Comparison of ENCODE assay signal across 23 cellular contexts in genomic region chr9:121930970-121931369, GRCh38.
DNase-seq lines count a peak whose midpoint lies in the region; ATAC-seq and TF ChIP-seq lines count a peak whose summit lies in the region.
"Had no signal": no experiment of that assay in that cellular context is flagged by ENCODE, and none has a peak within 500 bp of the region (broad histone marks: within the 10 kb centered on the region; RNA-seq: fewer than 3 reads in every experiment).

No MANE protein-coding gene starts in this region.

- intact Hi-C loops in HCT116 (cut with micrococcal nuclease) = no loop called here
- intact Hi-C loops in gastrocnemius medialis (cut with DNase I; ENCODE audit: low total_unique reads) = no loop called here

- no peaks in the 10 kb centered on the region for H3K9me3 ChIP-seq in HCT116 (ENCODE audit: control insufficient read depth in 1 of 2, insufficient read depth in 1 of 2, low read depth in 1 of 2, low read length in 2 of 2)
- H3K9me3 ChIP-seq in OCI-LY1 (ENCODE audit: low read length) = no peaks in the 10 kb centered on the region
- no peaks in the 10 kb centered on the region for H3K9me3 ChIP-seq in gastrocnemius medialis
- no peaks in the 10 kb centered on the region for H3K9me3 ChIP-seq in MG63
- H3K9me3 ChIP-seq: A549, BE2C had no signal

- H3K36me3 ChIP-seq in HCT116 (ENCODE audit: control insufficient read depth in 1 of 2, insufficient read depth in 2 of 2, low read length in 2 of 2) (no peaks in the 10 kb centered on the region), OCI-LY1 (ENCODE audit: insufficient read depth, low read length) (no peaks in the 10 kb centered on the region), gastrocnemius medialis (no peaks in the 10 kb centered on the region), MG63 (no peaks in the 10 kb centered on the region)
- H3K36me3 ChIP-seq: BE2C had no signal

- POLR2A ChIA-PET in HCT116 (lab: Charles Lee) = no interaction called here

- no TSS peak for BruUV-seq in HCT116 (replicated peaks; lab: Mats Ljungman, UMichigan)

- H3K27me3 ChIP-seq in HCT116 (ENCODE audit: insufficient read depth, low read length) (0 out of 2 replicates have a peak, but pooled peaks cover 2% of the 10 kb centered on the region), OCI-LY1 (ENCODE audit: insufficient read depth, low read length) (no peaks in the 10 kb centered on the region), gastrocnemius medialis (no peaks in the 10 kb centered on the region), MG63 (no peaks in the 10 kb centered on the region)
- H3K27me3 ChIP-seq: BE2C had no signal

- no peak for TF ChIP-seq POLR2A in HCT116 (IDR thresholded peaks at IDR 0.05; ENCODE audit: borderline replicate concordance, extremely low read depth, insufficient read depth, insufficient read length)
- TF ChIP-seq POLR2A in gastrocnemius medialis (IDR thresholded peaks at IDR 0.05) = no peak

- H3F3A ChIP-seq in OCI-LY1 (ENCODE audit: insufficient read depth, low read length) = no peaks in the 10 kb centered on the region; the same call in 1 of the 2 replicates

- H3K79me2 ChIP-seq in HCT116 (ENCODE audit: insufficient read depth, low read length) = no peaks in the 10 kb centered on the region
- H3K79me2 ChIP-seq in OCI-LY1 (ENCODE audit: insufficient read depth, low read length) = no peaks in the 10 kb centered on the region

- H3K4me1 ChIP-seq in HCT116 (ENCODE audit: control insufficient read depth in 1 of 2, insufficient read depth in 2 of 2, low read length in 2 of 2) (no peaks in the 10 kb centered on the region), OCI-LY1 (ENCODE audit: insufficient read depth, low read length, severe bottlenecking) (peaks cover 57% of the 10 kb centered on the region), gastrocnemius medialis (peaks cover 0 to 4% of the 10 kb centered on the region in 2 donors)
- H3K4me1 ChIP-seq: A549, BE2C had no signal

- no peak for TF ChIP-seq CTCF in HCT116 (IDR thresholded peaks at IDR 0.05 in 2 of 3, conservative IDR thresholded peaks at IDR 0.05 in 1 of 3; ENCODE audit: borderline replicate concordance in 1 of 3, insufficient read depth in 1 of 3, low read depth in 2 of 3, low read length in 2 of 3)
- TF ChIP-seq CTCF in OCI-LY1 (IDR thresholded peaks at IDR 0.05; ENCODE audit: low read length) = no peak
- TF ChIP-seq CTCF in gastrocnemius medialis (IDR thresholded peaks at IDR 0.05 in 4 of 5, conservative IDR thresholded peaks at IDR 0.05 in 1 of 5) = no peak

- no peak for TF ChIP-seq RAD21 in HCT116 (IDR thresholded peaks at IDR 0.05; ENCODE audit: low read depth)

- no peaks in the 10 kb centered on the region for H3K9me2 ChIP-seq in HCT116 (ENCODE audit: insufficient read depth)
- no peaks in the 10 kb centered on the region for H3K9me2 ChIP-seq in OCI-LY1 (ENCODE audit: low read depth, low read length)

- H3K4me3 ChIP-seq in HCT116 (replicated peaks in 1 of 2; ENCODE audit: low read depth in 1 of 2, low read length in 2 of 2) (no peak overlapping the region), OCI-LY1 (ENCODE audit: low read depth, low read length, poor library complexity, severe bottlenecking) (no peak overlapping the region), gastrocnemius medialis (no peak overlapping the region), MG63 (no peak overlapping the region)
- H3K4me3 ChIP-seq: A549, K562, PC-9 had no signal

- ATAC-seq in HCT116 (0 out of 2 replicates have a peak, but pooled peaks have one; percentile 9), gastrocnemius medialis (peak; percentile 23 to 27), HG03108 (IDR thresholded peaks at IDR 0.05; ENCODE audit: unreplicated experiment) (no peak)
- ATAC-seq: T-helper 17 cell had no signal

- CTCF ChIA-PET in HCT116 (lab: Charles Lee) = interaction anchor here (0.7 to 1.7 kb wide), 7 partner anchors 210 to 385 kb away, joined by 3 to 7 read pairs (median 4); no protein-coding TSS in a partner anchor

- H4K20me1 ChIP-seq in HCT116 (ENCODE audit: insufficient read depth) (no peaks in the 10 kb centered on the region), OCI-LY1 (ENCODE audit: insufficient read depth, low read length) (no peaks in the 10 kb centered on the region)

- no peak overlapping the region for H3K27ac ChIP-seq in HCT116 (ENCODE audit: low read depth, low read length)
- peak overlapping the region; percentile 77 for H3K27ac ChIP-seq in OCI-LY1 (ENCODE audit: low read depth, low read length, poor library complexity, severe bottlenecking)
- H3K27ac ChIP-seq in gastrocnemius medialis = no peak overlapping the region
- H3K27ac ChIP-seq: A549, PC-9 had no signal

- DNase-seq in HCT116 (ENCODE audit: low read depth, low spot score) = no peak
- peak; percentile 4 for DNase-seq in NCI-H1417 treated with DMSO at 0.1 percent for 48 hours (lab: John Stamatoyannopoulos, UW)
- DNase-seq in gastrocnemius medialis = no peak
- DNase-seq in MG63 = no peak
- no peak for DNase-seq in C1 segment of cervical spinal cord (lab: John Stamatoyannopoulos, UW)
- DNase-seq: CD4-positive, CD25-positive, alpha-beta regulatory T cell; COR-L47; DMS79; HFFc6; NCI-H1092; NCI-H187; NCI-H2227 treated with DMSO at 0.1 percent for 48 hours; NCI-H510A treated with DMSO at 0.1 percent for 48 hours; PC-9; RPMI8226; SHP77; SW 1271; T-helper 17 cell had no signal

- in situ Hi-C loops in gastrocnemius medialis (cut with MboI; ENCODE audit: low sequenced_read_pairs in 4 of 4) = no loop called here

- H3K4me2 ChIP-seq in HCT116 (ENCODE audit: low read length) (no peak overlapping the region), OCI-LY1 (ENCODE audit: low read length) (peak overlapping the region; percentile 2; the same call in 1 of the 2 replicates)
- H3K4me2 ChIP-seq: A549, PC-9 had no signal

- RAD21 ChIA-PET in HCT116 (lab: Charles Lee; ENCODE audit: low non-redundant PET in 1 of 2, low total read pairs in 2 of 2, uncharacterized antibody in 2 of 2, unreplicated experiment in 2 of 2) = no interaction called here

- no peak overlapping the region for H3K9ac ChIP-seq in HCT116 (ENCODE audit: low read length)
- peak overlapping the region; percentile 12; the same call in 1 of the 2 replicates for H3K9ac ChIP-seq in OCI-LY1 (ENCODE audit: low read length)

- H2AFZ ChIP-seq in HCT116 (ENCODE audit: low read depth, low read length, poor library complexity, severe bottlenecking) (no peak overlapping the region), OCI-LY1 (ENCODE audit: low read length) (0 out of 2 replicates have a peak overlapping the region, but pooled peaks have one; percentile 39)
- H2AFZ ChIP-seq: PC-9 had no signal

TF ChIP-seq in HCT116, 20 proteins besides CTCF, POLR2A, EP300 and RAD21 (continues in another document):
- TF ChIP-seq YY1 (IDR thresholded peaks at IDR 0.05; ENCODE audit: extremely low read depth, insufficient replicate concordance, low read depth, low read length) (no peak), ZBTB33 (IDR thresholded peaks at IDR 0.05; ENCODE audit: extremely low read depth, insufficient replicate concordance, low read length) (no peak), CBX3 (IDR thresholded peaks at IDR 0.05; ENCODE audit: low read depth) (no peak), SP1 (IDR thresholded peaks at IDR 0.05; ENCODE audit: low read depth) (no peak), ZNF274 (IDR thresholded peaks at IDR 0.05; ENCODE audit: low read depth, low read length) (no peak), ELF1 (IDR thresholded peaks at IDR 0.05; ENCODE audit: borderline replicate concordance, low read depth) (no peak), CEBPB (IDR thresholded peaks at IDR 0.05; ENCODE audit: low read depth) (no peak), TCF7L2 (IDR thresholded peaks at IDR 0.05; ENCODE audit: borderline replicate concordance, extremely low read depth, insufficient read depth, insufficient read length) (no peak), REST (IDR thresholded peaks at IDR 0.05; ENCODE audit: low read depth) (no peak), FOSL1 (IDR thresholded peaks at IDR 0.05; ENCODE audit: low read depth) (no peak)
